ENCODE assay signal across 25 cellular contexts in the genomic region with DNA sequence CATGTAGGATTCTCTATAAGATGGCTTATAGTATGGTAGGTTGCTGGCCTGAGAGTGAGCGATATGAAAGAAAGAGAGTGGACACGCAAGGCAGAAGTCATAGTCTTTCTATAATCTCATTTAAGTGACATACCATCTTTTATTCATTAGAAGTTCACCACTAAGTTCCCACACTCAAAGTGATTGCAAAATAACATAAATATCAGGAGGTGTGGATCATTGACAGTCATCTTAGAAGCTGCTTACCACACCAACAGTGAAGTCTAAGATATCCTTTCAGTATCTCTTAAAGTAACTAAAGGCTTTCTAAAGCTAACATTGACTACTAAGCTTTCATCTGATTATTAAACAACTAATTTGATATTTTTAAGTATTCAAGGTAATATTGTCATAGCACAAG. TPM values are rescaled to one million over a fixed set of nuclear protein-coding genes. Genes with fewer than 3 reads are reported as not detected.
DNase-seq lines count a peak whose midpoint lies in the region; ATAC-seq, FAIRE-seq and TF ChIP-seq lines count a peak whose summit lies in the region.
"Had no signal": no experiment of that assay in that cellular context is flagged by ENCODE, and none has a peak within 500 bp of the region (broad histone marks: within the 10 kb centered on the region; RNA-seq: fewer than 3 reads in every experiment).

No MANE protein-coding gene starts in this region.

- no peak for TF ChIP-seq CTCF in choroid plexus epithelial cell (conservative IDR thresholded peaks at IDR 0.05; ENCODE audit: low read depth, low read length)
- no peak for TF ChIP-seq CTCF in fibroblast of villous mesenchyme (IDR thresholded peaks at IDR 0.05; ENCODE audit: insufficient read depth, low read depth, low read length)
- TF ChIP-seq CTCF in RWPE1 (conservative IDR thresholded peaks at IDR 0.05; ENCODE audit: low read depth), result no peak

- ATAC-seq in HG02610 (IDR thresholded peaks at IDR 0.05; ENCODE audit: unreplicated experiment), result no peak
- ATAC-seq: Right ventricle myocardium inferior, SK-N-SH treated with all-trans-retinoic acid at 6 μM for 48 hours had no signal

- POLR2A ChIA-PET in RWPE1 (lab: Yijun Ruan, JAX; ENCODE audit: low non-redundant PET), result no interaction called here

- H3K27ac ChIP-seq in RWPE1, result no peak overlapping the region
- H3K27ac ChIP-seq: KMS-11, SJCRH30 had no signal

- H3K4me3 ChIP-seq in choroid plexus epithelial cell (ENCODE audit: low read depth, low read length) (no peak overlapping the region), fibroblast of villous mesenchyme (ENCODE audit: low read depth, low read length) (no peak overlapping the region)
- H3K4me3 ChIP-seq: SJCRH30 had no signal

- no peak for FAIRE-seq in urothelium cell line (lab: Jason Lieb, UNC)
- FAIRE-seq: A204.1, GM12892, GM19239 had no signal

- DNase-seq in GM03348 (ENCODE audit: low spot score), result peak; percentile 13
- peak; percentile 33 for DNase-seq in choroid plexus epithelial cell (ENCODE audit: low read depth)
- DNase-seq in fibroblast of villous mesenchyme (ENCODE audit: low read depth), result peak; percentile 53
- DNase-seq in urothelium cell line (ENCODE audit: low spot score), result no peak
- DNase-seq in stimulated activated CD4-positive, alpha-beta T cell treated with anti-CD3 and anti-CD28 coated beads, Interleukin-4, amount 100 ng/mL, for 1 hour, result no peak
- no peak for DNase-seq in RWPE1 (ENCODE audit: low spot score)
- DNase-seq: Calu3; DMS79 treated with DMSO at 0.1 percent for 48 hours; GF-D8; H7; MM.1S; NCI-H2029; NCI-H446 treated with DMSO at 0.1 percent for 48 hours; NCI-H526; NCI-H82; NK-92 treated with Interleukin-12 subunit alpha and Interleukin-12 subunit beta, amount 100 ng/mL, for 24 hours; PC-3; SJCRH30 had no signal

- CTCF ChIA-PET in RWPE1 (lab: Yijun Ruan, JAX), result interaction anchor here (0.6 to 2.0 kb wide), 3 partner anchors 14 to 460 kb away, joined by 3 to 4 read pairs (median 4); no protein-coding TSS in a partner anchor

RNA-seq across cellular contexts. Expression of a gene that starts 36.9 kb away (rescaled TPM):
- total RNA-seq in fibroblast of villous mesenchyme, result 56.0 and 73.8 TPM in 2 replicates

Comparison
In these comparisons a context has a peak if more than half of its experiments do, and no peak if none do; other contexts are left out.
1. DNase-seq: peak in GM03348 (single experiment), choroid plexus epithelial cell (single experiment) and fibroblast of villous mesenchyme (single experiment); none in urothelium cell line (single experiment), stimulated activated CD4-positive, alpha-beta T cell treated with anti-CD3 and anti-CD28 coated beads, Interleukin-4, amount 100 ng/mL, for 1 hour (single experiment) and RWPE1 (single experiment).